ENCODE assay signal across 25 cellular contexts in genomic region chr15:47834093-47834492, GRCh38.
DNase-seq lines count a peak whose midpoint lies in the region; ATAC-seq, FAIRE-seq and TF ChIP-seq lines count a peak whose summit lies in the region.
"Had no signal": no experiment of that assay in that cellular context is flagged by ENCODE, and none has a peak within 500 bp of the region (broad histone marks: within the 10 kb centered on the region; RNA-seq: fewer than 3 reads in every experiment).

No MANE protein-coding gene starts in this region.

- H3K4me2 ChIP-seq in keratinocyte (ENCODE audit: control insufficient read depth, extremely low read depth, insufficient read depth, low read depth, low read length), result no peak overlapping the region
- H3K4me2 ChIP-seq: A549; BLaER1 treated with 17β-estradiol and CSF1 and Interleukin-3, amounts not matched to agents 10 nM and 100 nM had no signal

- dilution Hi-C loops in keratinocyte (cut with MboI; ENCODE audit: extremely low pct_ligation_motif_present, low sequenced_read_pairs), result no loop called here

- ATAC-seq in psoas muscle, result no peak
- ATAC-seq: A549, GM12878 had no signal

- intact Hi-C loops in psoas muscle (cut with DNase I), result loop anchor here in 1 of 2 donors (10.0 kb wide), 1 partner anchor 119 kb away; the partner anchor contains the start of gene SEMA6D

- H3K27me3 ChIP-seq in bronchial epithelial cell (ENCODE audit: control insufficient read depth, insufficient read depth, low read length), result no peaks in the 10 kb centered on the region
- H3K27me3 ChIP-seq in keratinocyte (ENCODE audit: control insufficient read depth, extremely low read depth, insufficient read depth, low read length), result no peaks in the 10 kb centered on the region
- H3K27me3 ChIP-seq in psoas muscle (ENCODE audit: insufficient read depth in 3 of 3, low read length in 2 of 3), result no peaks in the 10 kb centered on the region
- H3K27me3 ChIP-seq: BE2C; BLaER1 treated with 17β-estradiol and CSF1 and Interleukin-3, amounts not matched to agents 10 nM and 100 nM had no signal

- no peak overlapping the region for H3K4me3 ChIP-seq in bronchial epithelial cell (ENCODE audit: low read depth, low read length)
- no peak overlapping the region for H3K4me3 ChIP-seq in keratinocyte (ENCODE audit: control insufficient read depth in 2 of 3, extremely low read depth in 1 of 3, insufficient read depth in 2 of 3, low read depth in 1 of 3, low read length in 3 of 3)
- no peak overlapping the region for H3K4me3 ChIP-seq in psoas muscle
- H3K4me3 ChIP-seq: A549; BLaER1 treated with 17β-estradiol and CSF1 and Interleukin-3, amounts not matched to agents 10 nM and 100 nM; GM12878; GM23248 had no signal

- no peaks in the 10 kb centered on the region for H3K9me1 ChIP-seq in keratinocyte (ENCODE audit: control insufficient read depth, extremely low read depth, insufficient read depth, low read length)

- H3K27ac ChIP-seq in keratinocyte (ENCODE audit: control insufficient read depth, insufficient read depth, low read length) (no peak overlapping the region), psoas muscle (no peak overlapping the region)
- H3K27ac ChIP-seq: A549; BLaER1 treated with 17β-estradiol and CSF1 and Interleukin-3, amounts not matched to agents 10 nM and 100 nM; GM23248 had no signal

- H2AFZ ChIP-seq in keratinocyte (ENCODE audit: control insufficient read depth, low read length), result no peak overlapping the region
- H2AFZ ChIP-seq: GM23248 had no signal

- 40 to 57% (median 52%) methylated on average over 1 of the region's 1 CpG for WGBS in psoas muscle, 3 donors

- H3K9ac ChIP-seq in keratinocyte (ENCODE audit: control insufficient read depth, extremely low read depth, insufficient read depth, low read length), result no peak overlapping the region
- H3K9ac ChIP-seq: BLaER1 treated with 17β-estradiol and CSF1 and Interleukin-3, amounts not matched to agents 10 nM and 100 nM; GM23248 had no signal

- no peak for FAIRE-seq in bronchial epithelial cell (lab: Jason Lieb, UNC)
- FAIRE-seq in keratinocyte (lab: Jason Lieb, UNC), result peak; percentile 73
- FAIRE-seq: A549, D721Med, GM12878, GM19239, H1 had no signal

- H4K20me1 ChIP-seq in keratinocyte (ENCODE audit: control insufficient read depth, extremely low read depth, insufficient read depth, low read length), result no peaks in the 10 kb centered on the region
- H4K20me1 ChIP-seq: BLaER1 treated with 17β-estradiol and CSF1 and Interleukin-3, amounts not matched to agents 10 nM and 100 nM had no signal

- TF ChIP-seq CTCF in bronchial epithelial cell (IDR thresholded peaks at IDR 0.05; ENCODE audit: insufficient read depth, low read length, severe bottlenecking), result no peak
- TF ChIP-seq CTCF in keratinocyte (optimal IDR thresholded peaks at IDR 0.05 in 1 of 3, IDR thresholded peaks at IDR 0.05 in 1 of 3, conservative IDR thresholded peaks at IDR 0.05 in 1 of 3; ENCODE audit: extremely low read depth in 1 of 3, insufficient read depth in 2 of 3, low read length in 3 of 3), result no peak
- TF ChIP-seq CTCF in psoas muscle (IDR thresholded peaks at IDR 0.05), result no peak

- no peaks in the 10 kb centered on the region for H3K9me3 ChIP-seq in keratinocyte (ENCODE audit: control insufficient read depth, low read depth, low read length)
- H3K9me3 ChIP-seq in psoas muscle, result peaks cover 9% of the 10 kb centered on the region
- H3K9me3 ChIP-seq: A549, BE2C had no signal

- no peaks in the 10 kb centered on the region for H3K4me1 ChIP-seq in keratinocyte (ENCODE audit: control insufficient read depth, extremely low read depth, insufficient read depth, low read length)
- peaks cover 1% of the 10 kb centered on the region for H3K4me1 ChIP-seq in psoas muscle
- H3K4me1 ChIP-seq: A549, BE2C had no signal

- no peaks in the 10 kb centered on the region for H3K36me3 ChIP-seq in bronchial epithelial cell (ENCODE audit: control insufficient read depth, insufficient read depth, low read length)
- no peaks in the 10 kb centered on the region for H3K36me3 ChIP-seq in keratinocyte (ENCODE audit: control insufficient read depth in 2 of 2, extremely low read depth in 1 of 2, insufficient read depth in 2 of 2, low read length in 2 of 2)
- H3K36me3 ChIP-seq in psoas muscle (ENCODE audit: insufficient read depth in 1 of 2, low read depth in 1 of 2), result no peaks in the 10 kb centered on the region
- H3K36me3 ChIP-seq: BE2C; BLaER1 treated with 17β-estradiol and CSF1 and Interleukin-3, amounts not matched to agents 10 nM and 100 nM had no signal

- no peaks in the 10 kb centered on the region for H3K79me2 ChIP-seq in keratinocyte (ENCODE audit: control insufficient read depth, insufficient read depth, low read length)

- peak; percentile 66 for DNase-seq in NCI-H226
- DNase-seq in bronchial epithelial cell (ENCODE audit: low read depth), result peak; percentile 18
- no peak for DNase-seq in keratinocyte (ENCODE audit: low read depth, low spot score)
- no peak for DNase-seq in mesenteric fat pad (ENCODE audit: low spot score)
- DNase-seq in psoas muscle, result no peak
- DNase-seq in activated CD4-positive, alpha-beta T cell treated with anti-CD3 and anti-CD28 coated beads for 1 hour, result no peak
- DNase-seq: 8988T; ACHN; AML-193; BE2C; CD4-positive, alpha-beta T cell; CD8-positive, alpha-beta memory T cell; DMS 273 treated with DMSO at 0.1 percent for 48 hours; DMS79; EL; GDM1; GM23248; H7; HCEC 1CT had no signal

Comparison
In these comparisons a context has a peak if more than half of its experiments do, and no peak if none do; other contexts are left out.
1. DNase-seq: peak in NCI-H226 (single experiment) and bronchial epithelial cell (single experiment); none in keratinocyte (single experiment), mesenteric fat pad (single experiment), psoas muscle (0 of 2) and activated CD4-positive, alpha-beta T cell treated with anti-CD3 and anti-CD28 coated beads for 1 hour (single experiment).